1 cellular context compared by ENCODE assay signal in the genomic region with DNA sequence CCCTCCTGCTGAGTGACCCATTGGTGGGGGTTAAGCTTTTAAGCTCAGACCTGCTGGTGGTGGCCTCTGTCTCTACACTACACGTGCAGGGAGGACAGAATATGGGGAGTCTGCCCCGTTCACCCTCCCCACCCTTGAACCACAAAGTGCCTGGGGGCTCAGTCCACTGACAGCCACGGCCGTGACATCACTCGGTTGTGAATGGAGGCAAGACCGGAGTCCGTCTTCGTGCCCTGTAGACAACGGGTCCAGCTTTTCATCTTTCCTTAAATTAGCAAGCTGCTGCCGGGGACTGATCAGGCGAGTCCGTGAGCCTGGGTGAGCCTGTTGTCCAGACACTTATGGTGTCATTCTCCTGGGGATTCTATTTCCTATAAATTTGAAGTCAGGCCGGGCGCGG.
TF ChIP-seq lines count a peak whose summit lies in the region.

No MANE protein-coding gene starts in this region.

TF ChIP-seq in H1, 55 proteins besides CTCF, POLR2A, EP300 and RAD21 (continued from another document):
- TF ChIP-seq RNF2 (IDR thresholded peaks at IDR 0.05; ENCODE audit: borderline replicate concordance, low read depth, low read length, missing control alignments, poor library complexity, severe bottlenecking) (no peak), TBP (IDR thresholded peaks at IDR 0.05; ENCODE audit: low read depth, low read length) (no peak), EZH2 (IDR thresholded peaks at IDR 0.05; ENCODE audit: low read depth, low read length, severe bottlenecking) (no peak)
